In genomic region chr9:124040186-124040920, GRCh38 we compare ENCODE assay signal across 10 cellular contexts. TPM values are rescaled to one million over a fixed set of nuclear protein-coding genes. Genes with fewer than 3 reads are reported as not detected.
DNase-seq lines count a peak whose midpoint lies in the region; ATAC-seq, FAIRE-seq and TF ChIP-seq lines count a peak whose summit lies in the region.
"Had no signal": no experiment of that assay in that cellular context is flagged by ENCODE, and none has a peak within 500 bp of the region (broad histone marks: within the 10 kb centered on the region; RNA-seq: fewer than 3 reads in every experiment).

No MANE protein-coding gene starts in this region.

- RAD21 ChIA-PET in HCT116 (lab: Charles Lee; ENCODE audit: low non-redundant PET in 1 of 2, low total read pairs in 2 of 2, uncharacterized antibody in 2 of 2, unreplicated experiment in 2 of 2), result interaction anchor here in 1 of 2 experiments (0.7 kb wide), 1 partner anchor 496 kb away, joined by 3 read pairs; no protein-coding TSS in a partner anchor

- no peak overlapping the region for H3K9ac ChIP-seq in HCT116 (ENCODE audit: low read length)

- ATAC-seq in HCT116 (0 out of 2 replicates have a peak, but pooled peaks have one; percentile 2), HG03460 (IDR thresholded peaks at IDR 0.05; ENCODE audit: unreplicated experiment) (no peak)

- in situ Hi-C loops in brain microvascular endothelial cell (cut with HindIII; ENCODE audit: low pct_ligation_motif_present, low sequenced_read_pairs), result no loop called here

- peak; percentile 78 for FAIRE-seq in A204.1 (lab: Jason Lieb, UNC)
- FAIRE-seq: colon had no signal

- TF ChIP-seq CTCF in HCT116 (IDR thresholded peaks at IDR 0.05 in 2 of 3, conservative IDR thresholded peaks at IDR 0.05 in 1 of 3; ENCODE audit: borderline replicate concordance in 1 of 3, insufficient read depth in 1 of 3, low read depth in 2 of 3, low read length in 2 of 3) (no peak), brain microvascular endothelial cell (IDR thresholded peaks at IDR 0.05; ENCODE audit: low read depth, low read length, missing control alignments) (no peak), lower leg skin (IDR thresholded peaks at IDR 0.05) (no peak)

- no peaks in the 10 kb centered on the region for H4K20me1 ChIP-seq in HCT116 (ENCODE audit: insufficient read depth)

- H3K4me3 ChIP-seq in HCT116 (replicated peaks in 1 of 2; ENCODE audit: low read depth in 1 of 2, low read length in 2 of 2) (peak overlapping the region; percentile 23 to 30; a peak in 2 of 4 replicates), brain microvascular endothelial cell (ENCODE audit: low read depth, low read length) (no peak overlapping the region), mesodermal cell (ENCODE audit: extremely low read depth, insufficient read depth, low read length, poor library complexity, severe bottlenecking) (peak overlapping the region; percentile 33), lower leg skin (ENCODE audit: low read depth, poor library complexity, severe bottlenecking) (no peak overlapping the region)

- CTCF ChIA-PET in HCT116 (lab: Charles Lee), result interaction anchor here (0.6 to 4.5 kb wide), 12 partner anchors 10 to 1920 kb away, joined by 3 to 44 read pairs (median 4); no protein-coding TSS in a partner anchor

- H3K4me1 ChIP-seq in HCT116 (ENCODE audit: control insufficient read depth in 1 of 2, insufficient read depth in 2 of 2, low read length in 2 of 2) (peaks cover 3 to 16% of the 10 kb centered on the region in 2 experiments; a peak in 2 of 4 replicates), mesodermal cell (ENCODE audit: control insufficient read depth, insufficient read depth, low read length, poor library complexity, severe bottlenecking) (peaks cover 8% of the 10 kb centered on the region)

- TF ChIP-seq RAD21 in HCT116 (IDR thresholded peaks at IDR 0.05; ENCODE audit: low read depth), result no peak

- POLR2A ChIA-PET in HCT116 (lab: Charles Lee), result no interaction called here

- BruUV-seq in HCT116 (replicated peaks; lab: Mats Ljungman, UMichigan), result no TSS peak

- WGBS in mesodermal cell (ENCODE audit: insufficient coverage in 2 of 2), 2 experiments, result 44 to 60% methylated on average over 10 to 15 of the region's 21 CpGs
- 45% methylated on average over 21 of the region's 21 CpGs for WGBS in lower leg skin, 2 donors

- intact Hi-C loops in HCT116 (cut with micrococcal nuclease) (no loop called here), lower leg skin (cut with DNase I; ENCODE audit: low total_unique reads) (no loop called here)

- no peaks in the 10 kb centered on the region for H3K36me3 ChIP-seq in HCT116 (ENCODE audit: control insufficient read depth in 1 of 2, insufficient read depth in 2 of 2, low read length in 2 of 2)
- no peaks in the 10 kb centered on the region for H3K36me3 ChIP-seq in brain microvascular endothelial cell (replicated peaks)
- H3K36me3 ChIP-seq in mesodermal cell (ENCODE audit: control insufficient read depth, insufficient read depth, low read length), result no peaks in the 10 kb centered on the region

- TF ChIP-seq POLR2A in HCT116 (IDR thresholded peaks at IDR 0.05; ENCODE audit: borderline replicate concordance, extremely low read depth, insufficient read depth, insufficient read length), result no peak
- TF ChIP-seq POLR2A in lower leg skin (IDR thresholded peaks at IDR 0.05), result no peak

- DNase-seq in HCT116 (ENCODE audit: low read depth, low spot score) (no peak), brain microvascular endothelial cell (peak; percentile 38), lower leg skin (ENCODE audit: low spot score in 2 of 2) (no peak), NCI-H2171 (lab: John Stamatoyannopoulos, UW) (no peak), NCI-H146 treated with DMSO at 0.1 percent for 48 hours (lab: John Stamatoyannopoulos, UW; ENCODE audit: unreplicated experiment) (no peak)
- DNase-seq: NCI-H526 treated with DMSO at 0.1 percent for 48 hours had no signal

- H3K27ac ChIP-seq in HCT116 (ENCODE audit: low read depth, low read length) (no peak overlapping the region), brain microvascular endothelial cell (no peak overlapping the region), mesodermal cell (ENCODE audit: low read depth, low read length, severe bottlenecking) (no peak overlapping the region)

- H2AFZ ChIP-seq in HCT116 (ENCODE audit: low read depth, low read length, poor library complexity, severe bottlenecking), result peak overlapping the region; percentile 84

- H3K9me3 ChIP-seq in HCT116 (ENCODE audit: control insufficient read depth in 1 of 2, insufficient read depth in 1 of 2, low read depth in 1 of 2, low read length in 2 of 2), result no peaks in the 10 kb centered on the region
- no peaks in the 10 kb centered on the region for H3K9me3 ChIP-seq in mesodermal cell (ENCODE audit: control insufficient read depth, low read length)

- no peaks in the 10 kb centered on the region for H3K79me2 ChIP-seq in HCT116 (ENCODE audit: insufficient read depth, low read length)

- H3K9me2 ChIP-seq in HCT116 (ENCODE audit: insufficient read depth), result no peaks in the 10 kb centered on the region

- H3K4me2 ChIP-seq in HCT116 (ENCODE audit: low read length), result peak overlapping the region; percentile 68

- H3K27me3 ChIP-seq in HCT116 (ENCODE audit: insufficient read depth, low read length), result no peaks in the 10 kb centered on the region
- H3K27me3 ChIP-seq in brain microvascular endothelial cell (replicated peaks), result peaks cover 63% of the 10 kb centered on the region

TF ChIP-seq in HCT116, 20 proteins besides CTCF, POLR2A, EP300 and RAD21:
- TF ChIP-seq SP1 (IDR thresholded peaks at IDR 0.05; ENCODE audit: low read depth) (no peak), ZFX (IDR thresholded peaks at IDR 0.05) (no peak), ATF3 (IDR thresholded peaks at IDR 0.05) (no peak), ZNF274 (IDR thresholded peaks at IDR 0.05; ENCODE audit: low read depth, low read length) (no peak), JUND (IDR thresholded peaks at IDR 0.05) (no peak), EZH2 (IDR thresholded peaks at IDR 0.05) (no peak), TCF7L2 (IDR thresholded peaks at IDR 0.05; ENCODE audit: borderline replicate concordance, extremely low read depth, insufficient read depth, insufficient read length) (no peak)

RNA-seq across cellular contexts. Expression of gene LHX2, which starts 28.8 kb away (rescaled TPM):
- total RNA-seq in HCT116 (2021; ENCODE audit: unreplicated experiment) (10.2 TPM), lower leg skin (10 to 100 TPM in 1 of 4 donors, 1 to 10 TPM in 3; 1.1 to 13.4 (median 2.4) TPM)
- polyA plus RNA-seq in HCT116 (2012), result 7.7 and 9.7 TPM in 2 replicates
- polyA plus RNA-seq in mesodermal cell (2013, experiment 1 of 2), result 0.74 TPM
- 0.40 TPM for polyA plus RNA-seq in mesodermal cell (2013, experiment 2 of 2)

Comparison
In these comparisons a context has a peak if more than half of its experiments do, and no peak if none do; other contexts are left out.
1. H3K4me3 ChIP-seq: peak in HCT116 (2 of 2) and mesodermal cell (single experiment); none in brain microvascular endothelial cell (single experiment) and lower leg skin (single experiment).